In the genomic region with DNA sequence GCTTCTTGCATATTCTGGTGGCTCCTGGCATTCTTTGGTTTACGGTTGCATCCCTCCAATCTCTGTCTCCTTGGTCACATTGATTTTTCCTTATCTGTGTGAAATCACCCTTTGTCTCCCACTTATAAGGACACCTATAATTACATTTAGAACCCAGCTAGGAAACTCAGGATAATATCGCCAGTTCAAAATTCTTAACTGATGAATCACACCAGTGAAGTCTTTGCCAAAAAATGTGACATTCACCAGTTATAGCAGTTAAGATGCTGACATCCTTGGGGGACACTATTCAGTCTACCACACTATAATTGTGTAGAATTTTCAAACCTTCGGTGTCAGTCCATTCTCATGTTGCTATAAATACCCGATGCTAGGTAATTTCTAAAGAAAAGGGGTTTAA, we compare ENCODE assay signal across 24 cellular contexts.
DNase-seq lines count a peak whose midpoint lies in the region; ATAC-seq and TF ChIP-seq lines count a peak whose summit lies in the region.
"Had no signal": no experiment of that assay in that cellular context is flagged by ENCODE, and none has a peak within 500 bp of the region (broad histone marks: within the 10 kb centered on the region; RNA-seq: fewer than 3 reads in every experiment).

No MANE protein-coding gene starts in this region.

- H3K4me3 ChIP-seq in PC-3 (ENCODE audit: low read length) (no peak overlapping the region), epithelial cell of esophagus (ENCODE audit: low read length) (no peak overlapping the region), osteoblast (ENCODE audit: insufficient read depth, low read length) (no peak overlapping the region)
- H3K4me3 ChIP-seq: heart left ventricle, left lung, sigmoid colon had no signal

- no peak overlapping the region for H3K9ac ChIP-seq in PC-3 (ENCODE audit: low read length)

- POLR2A ChIA-PET in PC-3 (lab: Charles Lee; ENCODE audit: unreplicated experiment): no interaction called here

- ATAC-seq in PC-3: peak; percentile 65
- ATAC-seq in HG03521 (IDR thresholded peaks at IDR 0.05; ENCODE audit: unreplicated experiment): no peak
- ATAC-seq in Right ventricle myocardium inferior: no peak
- ATAC-seq: activated CD8-positive, alpha-beta memory T cell treated with anti-CD3 and anti-CD28 coated beads, Interleukin-2, amount 10 ng/mL, durations not matched to agents 7 days and 5 days; activated T-helper 17 cell treated with anti-CD3 and anti-CD28 coated beads, Interleukin-2, amount 50 U/mL, for 72 hours; CD8-positive, alpha-beta T cell; HCT116; heart left ventricle; left lung had no signal

- H4K20me1 ChIP-seq in PC-3 (ENCODE audit: low read length) (no peaks in the 10 kb centered on the region), osteoblast (ENCODE audit: insufficient read depth, low read length) (no peaks in the 10 kb centered on the region)

- H3K4me1 ChIP-seq in PC-3 (ENCODE audit: insufficient read depth, low read length) (peaks cover 10% of the 10 kb centered on the region; the same call in 1 of the 2 replicates), osteoblast (ENCODE audit: insufficient read depth, low read length) (no peaks in the 10 kb centered on the region)
- H3K4me1 ChIP-seq: heart left ventricle, left lung, sigmoid colon had no signal

- H3K79me2 ChIP-seq in PC-3 (ENCODE audit: low read length) (no peaks in the 10 kb centered on the region), osteoblast (ENCODE audit: insufficient read depth, low read length) (no peaks in the 10 kb centered on the region)

- BruUV-seq in PC-3 (replicated peaks; lab: Mats Ljungman, UMichigan): no TSS peak

- H3K9me2 ChIP-seq in PC-3 (replicated peaks; ENCODE audit: low read length): no peaks in the 10 kb centered on the region

- H3K9me3 ChIP-seq in PC-3 (ENCODE audit: low read length) (no peaks in the 10 kb centered on the region), osteoblast (ENCODE audit: low read depth, low read length) (no peaks in the 10 kb centered on the region)
- H3K9me3 ChIP-seq: heart left ventricle, sigmoid colon had no signal

- no peaks in the 10 kb centered on the region for H3K27me3 ChIP-seq in PC-3 (ENCODE audit: low read length)
- no peaks in the 10 kb centered on the region for H3K27me3 ChIP-seq in osteoblast (ENCODE audit: insufficient read depth, low read length)
- H3K27me3 ChIP-seq: heart left ventricle, left lung, sigmoid colon had no signal

- peak; percentile 64 for DNase-seq in EL
- peak; percentile 74 for DNase-seq in PC-3
- peak; percentile 4 for DNase-seq in epithelial cell of esophagus (ENCODE audit: low read depth)
- DNase-seq in osteoblast (ENCODE audit: insufficient read length, low spot score, missing footprints): peak; percentile 21
- DNase-seq in retina: no peak
- no peak for DNase-seq in Right ventricle myocardium inferior (ENCODE audit: missing footprints)
- DNase-seq: activated CD4-positive, alpha-beta T cell treated with anti-CD3 and anti-CD28 coated beads, Interleukin-2, amount 10 ng/mL, durations not matched to agents 24 days and 14 days; activated CD8-positive, alpha-beta memory T cell treated with anti-CD3 and anti-CD28 coated beads, Interleukin-2, amount 10 ng/mL, durations not matched to agents 7 days and 5 days; CD8-positive, alpha-beta T cell; cortex of kidney; DMS153; endodermal cell; heart left ventricle; KBM-7; left lung; NCI-H146; NCI-H2171 treated with DMSO at 0.1 percent for 48 hours; NCI-H526; SHP77 treated with DMSO at 0.1 percent for 48 hours; sigmoid colon; T-helper 1 cell had no signal

- H3K4me2 ChIP-seq in PC-3 (ENCODE audit: low read length) (peak overlapping the region; percentile 11; the same call in 1 of the 2 replicates), osteoblast (ENCODE audit: insufficient read depth, low read length) (no peak overlapping the region)

- H3F3A ChIP-seq in PC-3 (ENCODE audit: low read length, unreplicated experiment): no peaks in the 10 kb centered on the region

- H3K27ac ChIP-seq in PC-3 (ENCODE audit: low read length) (no peak overlapping the region), osteoblast (ENCODE audit: low read depth, low read length) (no peak overlapping the region)
- H3K27ac ChIP-seq: heart left ventricle, left lung, sigmoid colon had no signal

- CTCF ChIA-PET in PC-3 (lab: Charles Lee): interaction anchor here (0.6 kb wide), 1 partner anchor 9 kb away, joined by 6 read pairs; no protein-coding TSS in a partner anchor

- TF ChIP-seq CTCF in PC-3 (conservative IDR thresholded peaks at IDR 0.05; ENCODE audit: low read depth, low read length) (no peak), epithelial cell of esophagus (IDR thresholded peaks at IDR 0.05; ENCODE audit: insufficient read depth, low read depth, low read length, missing control alignments) (no peak), osteoblast (IDR thresholded peaks at IDR 0.05; ENCODE audit: extremely low read depth, low read depth, low read length) (no peak)

- no peak overlapping the region for H2AFZ ChIP-seq in PC-3 (ENCODE audit: low read length)
- no peak overlapping the region for H2AFZ ChIP-seq in osteoblast (ENCODE audit: low read length)

- intact Hi-C loops in PC-3 (cut with micrococcal nuclease) (no loop called here), Right ventricle myocardium inferior (cut with DNase I) (no loop called here)

- H3K36me3 ChIP-seq in PC-3 (ENCODE audit: low read depth, low read length) (no peaks in the 10 kb centered on the region), osteoblast (ENCODE audit: insufficient read depth, low read length) (no peaks in the 10 kb centered on the region)
- H3K36me3 ChIP-seq: heart left ventricle, left lung, sigmoid colon had no signal

Comparison
In these comparisons a context has a peak if more than half of its experiments do, and no peak if none do; other contexts are left out.
1. DNase-seq: peak in EL (single experiment), PC-3 (single experiment), epithelial cell of esophagus (single experiment) and osteoblast (single experiment); none in retina (single experiment) and Right ventricle myocardium inferior (single experiment).